Comparison of ENCODE assay signal across 11 cellular contexts in genomic region chr12:48489012-48489411, GRCh38. TPM values are rescaled to one million over a fixed set of nuclear protein-coding genes. Genes with fewer than 3 reads are reported as not detected.
A peak's percentile ranks its signal among the peaks of the same experiment; 100 is the strongest.
DNase-seq lines count a peak whose midpoint lies in the region; ATAC-seq and TF ChIP-seq lines count a peak whose summit lies in the region.
"Had no signal": no experiment of that assay in that cellular context is flagged by ENCODE, and none has a peak within 500 bp of the region (broad histone marks: within the 10 kb centered on the region; RNA-seq: fewer than 3 reads in every experiment).

No MANE protein-coding gene starts in this region.

- CTCF ChIA-PET in activated naive CD4-positive, alpha-beta T cell treated with anti-CD3 and anti-CD28 coated beads for 36 hours (lab: Charles Lee), result interaction anchor here (0.7 kb wide), 1 partner anchor 731 kb away, joined by 3 read pairs; no protein-coding TSS in a partner anchor
- CTCF ChIA-PET in RWPE1 (lab: Yijun Ruan, JAX), result interaction anchor here (0.6 kb wide), 3 partner anchors 41 to 1831 kb away, joined by 4 to 8 read pairs (median 6); no protein-coding TSS in a partner anchor
- CTCF ChIA-PET in activated CD4-positive, alpha-beta memory T cell treated with anti-CD3 and anti-CD28 coated beads for 36 hours (lab: Charles Lee), result no interaction called here

- no peaks in the 10 kb centered on the region for H3K36me3 Mint-ChIP-seq in activated naive CD4-positive, alpha-beta T cell treated with anti-CD3 and anti-CD28 coated beads, Interleukin-2, amount 50 U/mL, for 72 hours
- H3K36me3 Mint-ChIP-seq in activated naive CD4-positive, alpha-beta T cell treated with anti-CD3 and anti-CD28 coated beads for 36 hours (ENCODE audit: low read depth), result no peaks in the 10 kb centered on the region
- H3K36me3 Mint-ChIP-seq in activated CD4-positive, alpha-beta memory T cell treated with anti-CD3 and anti-CD28 coated beads for 36 hours, result no peaks in the 10 kb centered on the region

- H3K27ac Mint-ChIP-seq in activated naive CD4-positive, alpha-beta T cell treated with anti-CD3 and anti-CD28 coated beads, Interleukin-2, amount 50 U/mL, for 72 hours, result no peak overlapping the region
- H3K27ac Mint-ChIP-seq in activated naive CD4-positive, alpha-beta T cell treated with anti-CD3 and anti-CD28 coated beads for 36 hours, result no peak overlapping the region
- H3K27ac Mint-ChIP-seq in stimulated activated naive CD8-positive, alpha-beta T cell treated with anti-CD3 and anti-CD28 coated beads, Interleukin-15, amount 100 ng/mL, for 72 hours, result no peak overlapping the region
- no peak overlapping the region for H3K27ac Mint-ChIP-seq in activated CD4-positive, alpha-beta memory T cell treated with anti-CD3 and anti-CD28 coated beads for 36 hours
- H3K27ac Mint-ChIP-seq: dendritic cell treated with granulocyte-macrophage colony-stimulating factor and Interleukin-4, amounts not matched to agents 40 ng/mL and 50 ng/mL, for 4 days had no signal

- peak overlapping the region; percentile 85 for H3K27ac ChIP-seq in RWPE1

- H3K4me1 Mint-ChIP-seq in activated naive CD4-positive, alpha-beta T cell treated with anti-CD3 and anti-CD28 coated beads for 36 hours (ENCODE audit: low read depth), result peaks cover 4% of the 10 kb centered on the region
- peaks cover 18% of the 10 kb centered on the region for H3K4me1 Mint-ChIP-seq in stimulated activated naive CD8-positive, alpha-beta T cell treated with anti-CD3 and anti-CD28 coated beads, Interleukin-15, amount 100 ng/mL, for 72 hours
- no peaks in the 10 kb centered on the region for H3K4me1 Mint-ChIP-seq in activated CD4-positive, alpha-beta memory T cell treated with anti-CD3 and anti-CD28 coated beads for 36 hours (ENCODE audit: low read depth)

- TF ChIP-seq CTCF in RWPE1 (conservative IDR thresholded peaks at IDR 0.05; ENCODE audit: low read depth), result no peak

- H3K4me3 Mint-ChIP-seq in activated naive CD4-positive, alpha-beta T cell treated with anti-CD3 and anti-CD28 coated beads for 36 hours, result no peak overlapping the region
- no peak overlapping the region for H3K4me3 Mint-ChIP-seq in stimulated activated naive CD8-positive, alpha-beta T cell treated with anti-CD3 and anti-CD28 coated beads, Interleukin-15, amount 100 ng/mL, for 72 hours
- H3K4me3 Mint-ChIP-seq in activated CD4-positive, alpha-beta memory T cell treated with anti-CD3 and anti-CD28 coated beads for 36 hours, result no peak overlapping the region
- H3K4me3 Mint-ChIP-seq: dendritic cell treated with granulocyte-macrophage colony-stimulating factor and Interleukin-4, amounts not matched to agents 40 ng/mL and 50 ng/mL, for 4 days had no signal

- intact Hi-C loops in activated naive CD4-positive, alpha-beta T cell treated with anti-CD3 and anti-CD28 coated beads for 36 hours (cut with micrococcal nuclease), result loop anchor here (1.0 kb wide), 1 partner anchor 23 kb away; no protein-coding TSS in a partner anchor
- intact Hi-C loops in activated CD4-positive, alpha-beta memory T cell treated with anti-CD3 and anti-CD28 coated beads for 36 hours (cut with micrococcal nuclease), result no loop called here

- POLR2A ChIA-PET in RWPE1 (lab: Yijun Ruan, JAX; ENCODE audit: low non-redundant PET), result no interaction called here
- POLR2A ChIA-PET in activated CD4-positive, alpha-beta memory T cell treated with anti-CD3 and anti-CD28 coated beads for 36 hours (lab: Charles Lee), result no interaction called here

- no peaks in the 10 kb centered on the region for H3K9me3 Mint-ChIP-seq in activated naive CD4-positive, alpha-beta T cell treated with anti-CD3 and anti-CD28 coated beads, Interleukin-2, amount 50 U/mL, for 72 hours
- no peaks in the 10 kb centered on the region for H3K9me3 Mint-ChIP-seq in activated naive CD4-positive, alpha-beta T cell treated with anti-CD3 and anti-CD28 coated beads for 36 hours
- H3K9me3 Mint-ChIP-seq in stimulated activated naive CD8-positive, alpha-beta T cell treated with anti-CD3 and anti-CD28 coated beads, Interleukin-15, amount 100 ng/mL, for 72 hours, result no peaks in the 10 kb centered on the region
- no peaks in the 10 kb centered on the region for H3K9me3 Mint-ChIP-seq in activated CD4-positive, alpha-beta memory T cell treated with anti-CD3 and anti-CD28 coated beads for 36 hours
- H3K9me3 Mint-ChIP-seq: dendritic cell treated with granulocyte-macrophage colony-stimulating factor and Interleukin-4, amounts not matched to agents 40 ng/mL and 50 ng/mL, for 4 days had no signal

- no peak for DNase-seq in activated naive CD4-positive, alpha-beta T cell treated with anti-CD3 and anti-CD28 coated beads, Interleukin-2, amount 50 U/mL, for 72 hours (ENCODE audit: low spot score in 2 of 2)
- no peak for DNase-seq in activated naive CD4-positive, alpha-beta T cell treated with anti-CD3 and anti-CD28 coated beads for 36 hours
- peak; percentile 91 for DNase-seq in RWPE1 (ENCODE audit: low spot score)
- DNase-seq in stimulated activated naive CD8-positive, alpha-beta T cell treated with anti-CD3 and anti-CD28 coated beads, Interleukin-15, amount 100 ng/mL, for 72 hours, result peak in 1 of 2 donors; percentile 12
- no peak for DNase-seq in NCI-H510A (lab: John Stamatoyannopoulos, UW)
- no peak for DNase-seq in activated CD4-positive, alpha-beta memory T cell treated with anti-CD3 and anti-CD28 coated beads for 36 hours
- DNase-seq: left ventricle myocardium superior; NK-92 treated with Interleukin-12 subunit alpha and Interleukin-12 subunit beta, amount 100 ng/mL, for 24 hours had no signal

- no peaks in the 10 kb centered on the region for H3K27me3 Mint-ChIP-seq in activated naive CD4-positive, alpha-beta T cell treated with anti-CD3 and anti-CD28 coated beads for 36 hours (ENCODE audit: low read depth)
- H3K27me3 Mint-ChIP-seq in stimulated activated naive CD8-positive, alpha-beta T cell treated with anti-CD3 and anti-CD28 coated beads, Interleukin-15, amount 100 ng/mL, for 72 hours, result peaks cover 17% of the 10 kb centered on the region
- H3K27me3 Mint-ChIP-seq in activated CD4-positive, alpha-beta memory T cell treated with anti-CD3 and anti-CD28 coated beads for 36 hours, result peaks cover 5% of the 10 kb centered on the region

- ATAC-seq in activated naive CD4-positive, alpha-beta T cell treated with anti-CD3 and anti-CD28 coated beads, Interleukin-2, amount 50 U/mL, for 72 hours, result peak; percentile 97 to 100
- ATAC-seq in HG02798 (IDR thresholded peaks at IDR 0.05; ENCODE audit: poor library complexity, unreplicated experiment) (peak; percentile 93), HG03097 (IDR thresholded peaks at IDR 0.05; ENCODE audit: low FRiP score, unreplicated experiment) (no peak)
- ATAC-seq in stimulated activated naive CD8-positive, alpha-beta T cell treated with anti-CD3 and anti-CD28 coated beads, Interleukin-15, amount 100 ng/mL, for 72 hours, result peak; percentile 100
- ATAC-seq: left ventricle myocardium superior had no signal

RNA-seq across cellular contexts. Expression of gene C12orf54, which starts 6.7 kb away (rescaled TPM):
- not detected for total RNA-seq in activated naive CD4-positive, alpha-beta T cell treated with anti-CD3 and anti-CD28 coated beads, Interleukin-2, amount 50 U/mL, for 72 hours
- total RNA-seq in activated naive CD4-positive, alpha-beta T cell treated with anti-CD3 and anti-CD28 coated beads for 36 hours, result not detected
- total RNA-seq in activated CD4-positive, alpha-beta memory T cell treated with anti-CD3 and anti-CD28 coated beads for 36 hours, result not detected
- total RNA-seq: left ventricle myocardium superior had no signal

RNA-seq across cellular contexts. Expression of gene ANP32D, which starts 16.7 kb away (rescaled TPM):
- total RNA-seq in activated naive CD4-positive, alpha-beta T cell treated with anti-CD3 and anti-CD28 coated beads, Interleukin-2, amount 50 U/mL, for 72 hours, result not detected
- total RNA-seq in activated naive CD4-positive, alpha-beta T cell treated with anti-CD3 and anti-CD28 coated beads for 36 hours, result not detected
- total RNA-seq in activated CD4-positive, alpha-beta memory T cell treated with anti-CD3 and anti-CD28 coated beads for 36 hours, result not detected
- total RNA-seq: left ventricle myocardium superior had no signal

RNA-seq across cellular contexts. Expression of gene OR8S1, which starts 36.4 kb away (rescaled TPM):
- not detected for total RNA-seq in activated naive CD4-positive, alpha-beta T cell treated with anti-CD3 and anti-CD28 coated beads, Interleukin-2, amount 50 U/mL, for 72 hours
- not detected for total RNA-seq in activated naive CD4-positive, alpha-beta T cell treated with anti-CD3 and anti-CD28 coated beads for 36 hours
- not detected for total RNA-seq in activated CD4-positive, alpha-beta memory T cell treated with anti-CD3 and anti-CD28 coated beads for 36 hours
- total RNA-seq: left ventricle myocardium superior had no signal
